17 cellular contexts compared by ENCODE assay signal in the genomic region with DNA sequence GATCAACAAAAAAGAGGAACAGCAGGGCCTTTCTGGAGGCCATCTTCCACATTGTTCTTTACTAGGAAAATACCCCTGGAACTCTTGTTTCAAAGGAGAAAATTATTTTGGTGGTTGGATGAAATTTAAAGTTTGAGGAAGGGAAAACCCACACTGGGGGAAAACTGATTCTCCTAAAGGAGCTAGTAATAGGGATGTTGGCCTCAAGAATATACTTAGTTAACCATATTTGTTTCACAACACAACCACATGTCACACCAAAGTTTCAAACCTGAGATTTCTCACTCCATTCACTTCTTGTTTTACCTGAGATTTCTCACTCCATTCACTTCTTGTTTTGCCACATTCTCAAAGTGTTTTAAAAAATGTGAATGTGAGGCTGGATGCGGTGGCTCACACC. TPM values are rescaled to one million over a fixed set of nuclear protein-coding genes. Genes with fewer than 3 reads are reported as not detected.
DNase-seq lines count a peak whose midpoint lies in the region; ATAC-seq and TF ChIP-seq lines count a peak whose summit lies in the region.
"Had no signal": no experiment of that assay in that cellular context is flagged by ENCODE, and none has a peak within 500 bp of the region (broad histone marks: within the 10 kb centered on the region; RNA-seq: fewer than 3 reads in every experiment).

No MANE protein-coding gene starts in this region.

- H3K4me3 Mint-ChIP-seq in activated naive CD4-positive, alpha-beta T cell treated with anti-CD3 and anti-CD28 coated beads, Interleukin-2, amount 50 U/mL, for 24 hours, result no peak overlapping the region
- no peak overlapping the region for H3K4me3 Mint-ChIP-seq in activated naive CD4-positive, alpha-beta T cell treated with anti-CD3 and anti-CD28 coated beads, Interleukin-2, amount 10 ng/mL, durations not matched to agents 7 days and 5 days
- no peak overlapping the region for H3K4me3 Mint-ChIP-seq in osteocyte (ENCODE audit: unreplicated experiment)
- H3K4me3 Mint-ChIP-seq: CD8-positive, alpha-beta T cell; H9 had no signal

- peak overlapping the region; percentile 31 for H3K27ac Mint-ChIP-seq in activated naive CD4-positive, alpha-beta T cell treated with anti-CD3 and anti-CD28 coated beads, Interleukin-2, amount 50 U/mL, for 24 hours
- H3K27ac Mint-ChIP-seq in activated naive CD4-positive, alpha-beta T cell treated with anti-CD3 and anti-CD28 coated beads, Interleukin-2, amount 10 ng/mL, durations not matched to agents 7 days and 5 days, result no peak overlapping the region
- H3K27ac Mint-ChIP-seq in osteocyte (ENCODE audit: unreplicated experiment), result peak overlapping the region; percentile 11
- H3K27ac Mint-ChIP-seq: CD8-positive, alpha-beta T cell; H9 had no signal

- H3K9ac ChIP-seq in DND-41 (ENCODE audit: low read depth, low read length), result no peak overlapping the region
- H3K9ac ChIP-seq in neuronal stem cell (ENCODE audit: low read depth, low read length, poor library complexity), result no peak overlapping the region

- no peak overlapping the region for H3K4ac ChIP-seq in neuronal stem cell (ENCODE audit: low read length)

- H2BK15ac ChIP-seq in neuronal stem cell (ENCODE audit: low read length), result no peak overlapping the region

- ATAC-seq in DND-41 (ENCODE audit: insufficient read depth, low read depth) (no peak), RWPE2 (ENCODE audit: low read depth) (no peak), HG03565 (IDR thresholded peaks at IDR 0.05; ENCODE audit: unreplicated experiment) (no peak)
- ATAC-seq: CD8-positive, alpha-beta T cell had no signal

- no peak overlapping the region for H2BK5ac ChIP-seq in neuronal stem cell (ENCODE audit: low read length)

- H3K27ac ChIP-seq in DND-41 (ENCODE audit: low read length), result no peak overlapping the region
- H3K27ac ChIP-seq in RWPE2 (ENCODE audit: poor library complexity, severe bottlenecking), result peak overlapping the region; percentile 17
- no peak overlapping the region for H3K27ac ChIP-seq in neuronal stem cell (replicated peaks; ENCODE audit: low read length)

- no peak overlapping the region for H4K8ac ChIP-seq in neuronal stem cell (ENCODE audit: low read depth, low read length)

- TF ChIP-seq CTCF in DND-41 (IDR thresholded peaks at IDR 0.05; ENCODE audit: borderline replicate concordance, extremely low read depth, low read length, poor library complexity, severe bottlenecking), result no peak
- no peak for TF ChIP-seq CTCF in RWPE2 (IDR thresholded peaks at IDR 0.05; ENCODE audit: poor library complexity, severe bottlenecking)
- TF ChIP-seq CTCF in osteocyte (IDR thresholded peaks at IDR 0.05), result no peak

- H3K36me3 Mint-ChIP-seq in activated naive CD4-positive, alpha-beta T cell treated with anti-CD3 and anti-CD28 coated beads, Interleukin-2, amount 50 U/mL, for 24 hours, result no peaks in the 10 kb centered on the region
- peaks cover 12% of the 10 kb centered on the region for H3K36me3 Mint-ChIP-seq in activated naive CD4-positive, alpha-beta T cell treated with anti-CD3 and anti-CD28 coated beads, Interleukin-2, amount 10 ng/mL, durations not matched to agents 7 days and 5 days
- H3K36me3 Mint-ChIP-seq in osteocyte (ENCODE audit: unreplicated experiment), result no peaks in the 10 kb centered on the region

- no peak overlapping the region for H3K4me3 ChIP-seq in DND-41 (ENCODE audit: low read depth in 1 of 2, low read length in 2 of 2)
- H3K4me3 ChIP-seq in RWPE2 (ENCODE audit: severe bottlenecking), result no peak overlapping the region
- H3K4me3 ChIP-seq in neuronal stem cell (ENCODE audit: low read length in 2 of 2), result no peak overlapping the region

- no peaks in the 10 kb centered on the region for H3K79me1 ChIP-seq in neuronal stem cell (ENCODE audit: low read depth, low read length)

- no peaks in the 10 kb centered on the region for H3K36me3 ChIP-seq in DND-41 (ENCODE audit: insufficient read depth, low read length)
- no peaks in the 10 kb centered on the region for H3K36me3 ChIP-seq in RWPE2 (ENCODE audit: low read depth)
- H3K36me3 ChIP-seq in neuronal stem cell (replicated peaks in 1 of 2; ENCODE audit: control insufficient read depth in 2 of 2, insufficient read depth in 2 of 2, low read length in 2 of 2), result no peaks in the 10 kb centered on the region

- H3K27me3 ChIP-seq in DND-41 (ENCODE audit: insufficient read depth, low read length, poor library complexity) (no peaks in the 10 kb centered on the region), RWPE2 (ENCODE audit: insufficient read depth, poor library complexity, severe bottlenecking) (no peaks in the 10 kb centered on the region), neuronal stem cell (ENCODE audit: control insufficient read depth in 3 of 3, insufficient read depth in 3 of 3, low read depth in 1 of 3, low read length in 3 of 3) (peaks cover 0 to 25% (median 9%) of the 10 kb centered on the region in 3 experiments)

- no peak overlapping the region for H3K14ac ChIP-seq in neuronal stem cell (ENCODE audit: low read length)

- DNase-seq in activated naive CD4-positive, alpha-beta T cell treated with anti-CD3 and anti-CD28 coated beads, Interleukin-2, amount 10 ng/mL, durations not matched to agents 7 days and 5 days, result no peak
- no peak for DNase-seq in DND-41
- no peak for DNase-seq in RWPE2 (ENCODE audit: low spot score)
- DNase-seq in osteocyte (ENCODE audit: extremely low spot score, unreplicated experiment), result no peak
- no peak for DNase-seq in neuronal stem cell (ENCODE audit: low spot score)
- no peak for DNase-seq in KG1 (lab: John Stamatoyannopoulos, UW)
- DNase-seq: AML-193; CD8-positive, alpha-beta T cell; GF-D8; H9; NCI-H1436 treated with DMSO at 0.1 percent for 48 hours; NCI-H2081; NCI-H2227 treated with DMSO at 0.1 percent for 48 hours; NCI-H524 treated with DMSO at 0.1 percent for 48 hours; OCI-M1 had no signal

- no peak overlapping the region for H3K23ac ChIP-seq in neuronal stem cell (ENCODE audit: low read depth, low read length, poor library complexity)

- H3K4me2 ChIP-seq in DND-41 (ENCODE audit: insufficient read depth, low read length) (no peak overlapping the region), neuronal stem cell (ENCODE audit: insufficient read depth, low read length, poor library complexity, severe bottlenecking) (no peak overlapping the region)

- CTCF ChIA-PET in activated naive CD4-positive, alpha-beta T cell treated with anti-CD3 and anti-CD28 coated beads, Interleukin-2, amount 10 ng/mL, durations not matched to agents 7 days and 5 days (lab: Charles Lee), result no interaction called here

- no peaks in the 10 kb centered on the region for H3K9me3 Mint-ChIP-seq in activated naive CD4-positive, alpha-beta T cell treated with anti-CD3 and anti-CD28 coated beads, Interleukin-2, amount 50 U/mL, for 24 hours
- H3K9me3 Mint-ChIP-seq in activated naive CD4-positive, alpha-beta T cell treated with anti-CD3 and anti-CD28 coated beads, Interleukin-2, amount 10 ng/mL, durations not matched to agents 7 days and 5 days, result no peaks in the 10 kb centered on the region
- no peaks in the 10 kb centered on the region for H3K9me3 Mint-ChIP-seq in osteocyte (ENCODE audit: unreplicated experiment)
- H3K9me3 Mint-ChIP-seq: CD8-positive, alpha-beta T cell; H9 had no signal

- no peak overlapping the region for H3K18ac ChIP-seq in neuronal stem cell (ENCODE audit: low read length)

- H3K4me1 Mint-ChIP-seq in activated naive CD4-positive, alpha-beta T cell treated with anti-CD3 and anti-CD28 coated beads, Interleukin-2, amount 50 U/mL, for 24 hours, result peaks cover 58% of the 10 kb centered on the region
- H3K4me1 Mint-ChIP-seq in activated naive CD4-positive, alpha-beta T cell treated with anti-CD3 and anti-CD28 coated beads, Interleukin-2, amount 10 ng/mL, durations not matched to agents 7 days and 5 days, result peaks cover 53% of the 10 kb centered on the region
- peaks cover 59% of the 10 kb centered on the region for H3K4me1 Mint-ChIP-seq in osteocyte (ENCODE audit: unreplicated experiment)

- no peak overlapping the region for H2AK5ac ChIP-seq in neuronal stem cell (ENCODE audit: low read depth, low read length)

- H2BK12ac ChIP-seq in neuronal stem cell (ENCODE audit: low read length), result no peak overlapping the region

- no peaks in the 10 kb centered on the region for H4K20me1 ChIP-seq in DND-41 (ENCODE audit: insufficient read depth, low read length)

- H3K9me3 ChIP-seq in DND-41 (ENCODE audit: insufficient read depth, low read length, severe bottlenecking) (no peaks in the 10 kb centered on the region), RWPE2 (ENCODE audit: severe bottlenecking) (no peaks in the 10 kb centered on the region), neuronal stem cell (replicated peaks in 1 of 2; ENCODE audit: control insufficient read depth in 2 of 2, insufficient read depth in 1 of 2, low read depth in 1 of 2, low read length in 2 of 2) (no peaks in the 10 kb centered on the region)

- WGBS in neuronal stem cell (ENCODE audit: extremely low coverage in 2 of 2, insufficient read length in 2 of 2, insufficient replicate concordance in 1 of 2), 2 donors, result no CpG with 5 or more reads among the region's 1 CpG

- H3K79me2 ChIP-seq in DND-41 (ENCODE audit: insufficient read depth, low read length), result 0 out of 2 replicates have a peak, but pooled peaks cover 4% of the 10 kb centered on the region

- H3K4me1 ChIP-seq in DND-41 (ENCODE audit: insufficient read depth, low read length) (peaks cover 34% of the 10 kb centered on the region), RWPE2 (ENCODE audit: insufficient read depth, poor library complexity, severe bottlenecking) (peaks cover 37% of the 10 kb centered on the region), neuronal stem cell (ENCODE audit: control insufficient read depth in 2 of 2, insufficient read depth in 1 of 2, low read depth in 1 of 2, low read length in 2 of 2) (peaks cover 0 to 1% of the 10 kb centered on the region in 2 donors)

- H4K91ac ChIP-seq in neuronal stem cell (ENCODE audit: low read depth, low read length, poor library complexity), result no peak overlapping the region

- H3K27me3 Mint-ChIP-seq in activated naive CD4-positive, alpha-beta T cell treated with anti-CD3 and anti-CD28 coated beads, Interleukin-2, amount 50 U/mL, for 24 hours, result no peaks in the 10 kb centered on the region
- H3K27me3 Mint-ChIP-seq in activated naive CD4-positive, alpha-beta T cell treated with anti-CD3 and anti-CD28 coated beads, Interleukin-2, amount 10 ng/mL, durations not matched to agents 7 days and 5 days, result no peaks in the 10 kb centered on the region
- H3K27me3 Mint-ChIP-seq in osteocyte (ENCODE audit: unreplicated experiment), result no peaks in the 10 kb centered on the region

- H2BK120ac ChIP-seq in neuronal stem cell (ENCODE audit: low read depth, low read length), result no peak overlapping the region

- H2AFZ ChIP-seq in DND-41 (ENCODE audit: low read depth, low read length) (peak overlapping the region; percentile 40), neuronal stem cell (ENCODE audit: low read length) (no peak overlapping the region)

RNA-seq across cellular contexts. Expression of gene EPSTI1, which starts 2.8 kb away (rescaled TPM):
- 10.5 and 13.2 TPM in 2 replicates for total RNA-seq in osteocyte
- polyA plus RNA-seq in neuronal stem cell (2013, experiment 1 of 2), result 0.18 TPM
- polyA plus RNA-seq in neuronal stem cell (2013, experiment 2 of 2), result 0.30 TPM

RNA-seq across cellular contexts. Expression of gene DNAJC15, which starts 28.5 kb away (rescaled TPM):
- total RNA-seq in osteocyte, result 22.5 and 24.5 TPM in 2 replicates
- polyA plus RNA-seq in neuronal stem cell (2013, experiment 1 of 2), result 2.3 TPM
- 2.9 TPM for polyA plus RNA-seq in neuronal stem cell (2013, experiment 2 of 2)
